ENCODE assay signal across 22 cellular contexts in genomic region chr14:74259513-74259912, GRCh38. TPM values are rescaled to one million over a fixed set of nuclear protein-coding genes. Genes with fewer than 3 reads are reported as not detected.
DNase-seq lines count a peak whose midpoint lies in the region; ATAC-seq, FAIRE-seq and TF ChIP-seq lines count a peak whose summit lies in the region.
"Had no signal": no experiment of that assay in that cellular context is flagged by ENCODE, and none has a peak within 500 bp of the region (broad histone marks: within the 10 kb centered on the region; RNA-seq: fewer than 3 reads in every experiment).

No MANE protein-coding gene starts in this region.

- H3K4ac ChIP-seq in neuronal stem cell (ENCODE audit: low read length) = no peak overlapping the region

- H3K36me3 ChIP-seq in CD4-positive, CD25-positive, alpha-beta regulatory T cell (ENCODE audit: control insufficient read depth, insufficient read depth, low read length) = no peaks in the 10 kb centered on the region
- H3K36me3 ChIP-seq in neuronal stem cell (replicated peaks in 1 of 2; ENCODE audit: control insufficient read depth in 2 of 2, insufficient read depth in 2 of 2, low read length in 2 of 2) = no peaks in the 10 kb centered on the region
- no peaks in the 10 kb centered on the region for H3K36me3 ChIP-seq in spleen
- no peaks in the 10 kb centered on the region for H3K36me3 ChIP-seq in left lung
- H3K36me3 ChIP-seq: BLaER1 treated with 17β-estradiol and CSF1 and Interleukin-3, amounts not matched to agents 10 nM and 100 nM had no signal

- no peak overlapping the region for H3K14ac ChIP-seq in neuronal stem cell (ENCODE audit: low read length)

- H3K4me1 ChIP-seq in CD4-positive, CD25-positive, alpha-beta regulatory T cell (ENCODE audit: control insufficient read depth, insufficient read depth, low read length, poor library complexity, severe bottlenecking) = peaks cover 14% of the 10 kb centered on the region
- H3K4me1 ChIP-seq in neuronal stem cell (ENCODE audit: control insufficient read depth in 2 of 2, insufficient read depth in 1 of 2, low read depth in 1 of 2, low read length in 2 of 2) (peaks cover 3 to 4% of the 10 kb centered on the region in 2 donors), spleen (peaks cover 5 to 23% (median 17%) of the 10 kb centered on the region in 6 donors), left lung (peaks cover 0 to 16% of the 10 kb centered on the region in 2 donors)

- H2AFZ ChIP-seq in neuronal stem cell (ENCODE audit: low read length) = no peak overlapping the region

- H3K36me3 Mint-ChIP-seq in CD4-positive, CD25-positive, alpha-beta regulatory T cell = no peaks in the 10 kb centered on the region
- H3K36me3 Mint-ChIP-seq in memory B cell = no peaks in the 10 kb centered on the region

- peaks cover 0 to 1% (median 0%) of the 10 kb centered on the region in 7 donors for H3K9me3 Mint-ChIP-seq in CD4-positive, CD25-positive, alpha-beta regulatory T cell
- no peaks in the 10 kb centered on the region for H3K9me3 Mint-ChIP-seq in memory B cell

- intact Hi-C loops in spleen (cut with DNase I; ENCODE audit: low total_unique reads) = no loop called here
- intact Hi-C loops in left lung (cut with DNase I) = loop anchor here in 1 of 2 donors (5.0 kb wide), 1 partner anchor 152 kb away; no protein-coding TSS in a partner anchor

- no peak overlapping the region for H2BK120ac ChIP-seq in neuronal stem cell (ENCODE audit: low read depth, low read length)

- H4K91ac ChIP-seq in neuronal stem cell (ENCODE audit: low read depth, low read length, poor library complexity) = no peak overlapping the region

- H3K4me3 Mint-ChIP-seq in CD4-positive, CD25-positive, alpha-beta regulatory T cell = peak overlapping the region in 3 of 4 donors; percentile 43 to 70 (median 63)
- H3K4me3 Mint-ChIP-seq in memory B cell = peak overlapping the region; percentile 38

- peak overlapping the region; percentile 81 for H3K23ac ChIP-seq in neuronal stem cell (ENCODE audit: low read depth, low read length, poor library complexity)

- no peaks in the 10 kb centered on the region for H3K27me3 ChIP-seq in CD4-positive, CD25-positive, alpha-beta regulatory T cell (ENCODE audit: control insufficient read depth, insufficient read depth, low read length)
- peaks cover 2 to 83% (median 23%) of the 10 kb centered on the region in 3 experiments for H3K27me3 ChIP-seq in neuronal stem cell (ENCODE audit: control insufficient read depth in 3 of 3, insufficient read depth in 3 of 3, low read depth in 1 of 3, low read length in 3 of 3)
- peaks cover 0 to 36% (median 15%) of the 10 kb centered on the region in 7 donors for H3K27me3 ChIP-seq in spleen (replicated peaks in 1 of 7)
- peaks cover 7 to 34% of the 10 kb centered on the region in 2 donors for H3K27me3 ChIP-seq in left lung

- no peak overlapping the region for H3K9ac ChIP-seq in neuronal stem cell (ENCODE audit: low read depth, low read length, poor library complexity)
- H3K9ac ChIP-seq: BLaER1 treated with 17β-estradiol and CSF1 and Interleukin-3, amounts not matched to agents 10 nM and 100 nM; KMS-11 had no signal

- no peak for TF ChIP-seq POLR2A in spleen (IDR thresholded peaks at IDR 0.05)

- H3K27ac Mint-ChIP-seq in CD4-positive, CD25-positive, alpha-beta regulatory T cell = peak overlapping the region in 1 of 3 donors; percentile 20
- no peak overlapping the region for H3K27ac Mint-ChIP-seq in memory B cell

- H3K4me3 ChIP-seq in CD4-positive, CD25-positive, alpha-beta regulatory T cell (ENCODE audit: low read depth, low read length) = no peak overlapping the region
- no peak overlapping the region for H3K4me3 ChIP-seq in neuronal stem cell (ENCODE audit: low read length in 2 of 2)
- H3K4me3 ChIP-seq in spleen = no peak overlapping the region
- no peak overlapping the region for H3K4me3 ChIP-seq in left lung
- H3K4me3 ChIP-seq: BLaER1 treated with 17β-estradiol and CSF1 and Interleukin-3, amounts not matched to agents 10 nM and 100 nM had no signal

- no peak overlapping the region for H3K4me2 ChIP-seq in neuronal stem cell (ENCODE audit: insufficient read depth, low read length, poor library complexity, severe bottlenecking)
- H3K4me2 ChIP-seq: KMS-11 had no signal

- peaks cover 1% of the 10 kb centered on the region for H3K79me1 ChIP-seq in neuronal stem cell (ENCODE audit: low read depth, low read length)

- no peak for DNase-seq in CD4-positive, CD25-positive, alpha-beta regulatory T cell
- DNase-seq in HTR-8/SVneo (ENCODE audit: insufficient read length, low spot score) (no peak), memory B cell (ENCODE audit: low spot score in 2 of 2) (no peak), neuronal stem cell (ENCODE audit: low spot score) (no peak), spleen (no peak), left lung (no peak)
- DNase-seq in stimulated activated naive CD4-positive, alpha-beta T cell (lab: John Stamatoyannopoulos, UW) = no peak
- DNase-seq: DMS79 treated with DMSO at 0.1 percent for 48 hours, MV-4-11, NCI-H1417, NCI-H187, NCI-H2107, NCI-H2227 treated with DMSO at 0.1 percent for 48 hours, NCI-H524, NCI-H82, SHP77 had no signal

- no peak overlapping the region for H2BK12ac ChIP-seq in neuronal stem cell (ENCODE audit: low read length)

- H3K4me1 Mint-ChIP-seq in CD4-positive, CD25-positive, alpha-beta regulatory T cell = peaks cover 0 to 14% (median 3%) of the 10 kb centered on the region in 4 donors
- H3K4me1 Mint-ChIP-seq in memory B cell = peaks cover 4% of the 10 kb centered on the region

- H2BK5ac ChIP-seq in neuronal stem cell (ENCODE audit: low read length) = no peak overlapping the region

- H4K8ac ChIP-seq in neuronal stem cell (ENCODE audit: low read depth, low read length) = no peak overlapping the region

- H3K27ac ChIP-seq in CD4-positive, CD25-positive, alpha-beta regulatory T cell (ENCODE audit: insufficient read depth, low read length, poor library complexity, severe bottlenecking) = no peak overlapping the region
- H3K27ac ChIP-seq in neuronal stem cell (replicated peaks; ENCODE audit: low read length) (no peak overlapping the region), spleen (no peak overlapping the region), left lung (no peak overlapping the region)
- H3K27ac ChIP-seq: BLaER1 treated with 17β-estradiol and CSF1 and Interleukin-3, amounts not matched to agents 10 nM and 100 nM; KMS-11 had no signal

- no CpG with 5 or more reads among the region's 12 CpGs for WGBS in neuronal stem cell (ENCODE audit: extremely low coverage in 2 of 2, insufficient read length in 2 of 2, insufficient replicate concordance in 1 of 2), 2 donors
- 94 to 98% (median 96%) methylated on average over 9 to 12 of the region's 12 CpGs for WGBS in spleen, 5 donors

- ATAC-seq in CD4-positive, CD25-positive, alpha-beta regulatory T cell (ENCODE audit: low read depth in 2 of 2) = no peak
- ATAC-seq in memory B cell (ENCODE audit: low read depth) = no peak
- ATAC-seq in left lung = no peak

- no peak for TF ChIP-seq CTCF in spleen (IDR thresholded peaks at IDR 0.05 in 8 of 11, conservative IDR thresholded peaks at IDR 0.05 in 3 of 11)
- no peak for TF ChIP-seq CTCF in left lung (IDR thresholded peaks at IDR 0.05)

- H2AK5ac ChIP-seq in neuronal stem cell (ENCODE audit: low read depth, low read length) = peak overlapping the region; percentile 38

- H3K18ac ChIP-seq in neuronal stem cell (ENCODE audit: low read length) = peak overlapping the region; percentile 54

- no peak overlapping the region for H2BK15ac ChIP-seq in neuronal stem cell (ENCODE audit: low read length)

- peak; percentile 40 for FAIRE-seq in HTR-8/SVneo (lab: Jason Lieb, UNC)

- no peaks in the 10 kb centered on the region for H3K9me3 ChIP-seq in CD4-positive, CD25-positive, alpha-beta regulatory T cell (ENCODE audit: control insufficient read depth in 2 of 2, low read length in 2 of 2)
- H3K9me3 ChIP-seq in neuronal stem cell (replicated peaks in 1 of 2; ENCODE audit: control insufficient read depth in 2 of 2, insufficient read depth in 1 of 2, low read depth in 1 of 2, low read length in 2 of 2) = no peaks in the 10 kb centered on the region
- H3K9me3 ChIP-seq in spleen = no peaks in the 10 kb centered on the region
- no peaks in the 10 kb centered on the region for H3K9me3 ChIP-seq in left lung
- H3K9me3 ChIP-seq: BLaER1 treated with 17β-estradiol and CSF1 and Interleukin-3, amounts not matched to agents 10 nM and 100 nM had no signal

- H3K27me3 Mint-ChIP-seq in CD4-positive, CD25-positive, alpha-beta regulatory T cell = peaks cover 46% of the 10 kb centered on the region
- H3K27me3 Mint-ChIP-seq in memory B cell = peaks cover 7% of the 10 kb centered on the region

RNA-seq across cellular contexts. Expression of gene VSX2, which starts 20.3 kb away (rescaled TPM):
- not detected for total RNA-seq in CD4-positive, CD25-positive, alpha-beta regulatory T cell
- under 1 TPM in 1 of 4 donors, not detected in 3; 0.08 TPM for polyA plus RNA-seq in CD4-positive, CD25-positive, alpha-beta regulatory T cell
- polyA plus RNA-seq in neuronal stem cell (2013, experiment 1 of 2) = 0.53 TPM
- polyA plus RNA-seq in neuronal stem cell (2013, experiment 2 of 2) = 0.50 TPM
- total RNA-seq in spleen (not detected), left lung (not detected)
- polyA plus RNA-seq in spleen = not detected
- total RNA-seq: A673, H4, HT-29, RPMI7951 had no signal

RNA-seq across cellular contexts. Expression of gene ABCD4, which starts 43.2 kb away (rescaled TPM):
- total RNA-seq in CD4-positive, CD25-positive, alpha-beta regulatory T cell = 71.4 TPM
- 10 to 100 TPM; 21.8 to 30.4 (median 26.5) TPM for polyA plus RNA-seq in CD4-positive, CD25-positive, alpha-beta regulatory T cell
- polyA plus RNA-seq in neuronal stem cell (2013, experiment 1 of 2) = 53.7 TPM
- polyA plus RNA-seq in neuronal stem cell (2013, experiment 2 of 2) = 51.3 TPM
- total RNA-seq in spleen (10 to 100 TPM; 66.9 to 99.4 (median 76.3) TPM), left lung (10 to 100 TPM; 37.0 to 41.1 TPM)
- 10 to 100 TPM; 37.2 to 62.5 (median 61.8) TPM for polyA plus RNA-seq in spleen
